33 cellular contexts compared by ENCODE assay signal in the genomic region with DNA sequence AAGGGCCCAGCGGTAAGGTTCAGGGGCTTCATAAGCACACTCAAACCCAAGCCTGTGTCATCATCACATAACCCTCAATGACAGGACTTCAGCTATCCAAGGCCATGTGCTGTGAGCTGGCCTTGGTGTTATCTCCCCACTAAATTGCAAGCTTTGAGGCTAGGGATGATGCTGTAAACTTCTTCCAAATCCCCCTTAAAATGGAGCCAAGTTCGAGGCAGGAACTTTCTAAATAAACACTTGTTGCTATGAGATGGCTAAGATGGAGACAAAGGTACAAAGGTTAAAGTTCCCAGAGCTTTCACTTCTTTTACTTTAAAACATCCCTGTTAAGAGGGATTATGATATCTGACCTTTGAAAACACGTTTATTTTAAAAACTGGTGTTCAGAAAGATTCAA.
DNase-seq lines count a peak whose midpoint lies in the region; ATAC-seq, FAIRE-seq and TF ChIP-seq lines count a peak whose summit lies in the region.
"Had no signal": no experiment of that assay in that cellular context is flagged by ENCODE, and none has a peak within 500 bp of the region (broad histone marks: within the 10 kb centered on the region; RNA-seq: fewer than 3 reads in every experiment).

No MANE protein-coding gene starts in this region.

- TF ChIP-seq CTCF in Caco-2 (IDR thresholded peaks at IDR 0.05; ENCODE audit: insufficient read depth in 1 of 2, low read depth in 1 of 2, low read length in 1 of 2, severe bottlenecking in 1 of 2, unreplicated experiment in 1 of 2): no peak
- TF ChIP-seq CTCF in astrocyte of the spinal cord (IDR thresholded peaks at IDR 0.05; ENCODE audit: low read depth, low read length): no peak
- TF ChIP-seq CTCF in keratinocyte (optimal IDR thresholded peaks at IDR 0.05 in 1 of 3, IDR thresholded peaks at IDR 0.05 in 1 of 3, conservative IDR thresholded peaks at IDR 0.05 in 1 of 3; ENCODE audit: extremely low read depth in 1 of 3, insufficient read depth in 2 of 3, low read length in 3 of 3): no peak
- TF ChIP-seq CTCF in GM13976 (IDR thresholded peaks at IDR 0.05; ENCODE audit: borderline replicate concordance, control extremely low read depth, extremely low read depth, insufficient read depth, missing control alignments): no peak
- TF ChIP-seq CTCF in transverse colon (IDR thresholded peaks at IDR 0.05): no peak

- intact Hi-C loops in Caco-2 (cut with micrococcal nuclease; ENCODE audit: unreplicated experiment): no loop called here
- intact Hi-C loops in transverse colon (cut with DNase I; ENCODE audit: low total_unique reads): no loop called here

- FAIRE-seq in keratinocyte (lab: Jason Lieb, UNC) (peak; percentile 44), small intestine (lab: Jason Lieb, UNC) (peak; percentile 30)

- H3K4me1 ChIP-seq in Caco-2 (peaks cover 20% of the 10 kb centered on the region), keratinocyte (ENCODE audit: control insufficient read depth, extremely low read depth, insufficient read depth, low read length) (peaks cover 16% of the 10 kb centered on the region), small intestine (ENCODE audit: control insufficient read depth in 2 of 2, insufficient read depth in 1 of 2, low read depth in 1 of 2, low read length in 1 of 2) (peaks cover 2 to 4% of the 10 kb centered on the region in 2 donors), transverse colon (peaks cover 8 to 28% (median 13%) of the 10 kb centered on the region in 4 donors)

- H3K36me3 ChIP-seq in Caco-2 (ENCODE audit: control insufficient read depth, insufficient read depth, low read length) (no peaks in the 10 kb centered on the region), keratinocyte (ENCODE audit: control insufficient read depth in 2 of 2, extremely low read depth in 1 of 2, insufficient read depth in 2 of 2, low read length in 2 of 2) (peaks cover 1 to 10% of the 10 kb centered on the region in 2 experiments), small intestine (ENCODE audit: control insufficient read depth in 2 of 2, insufficient read depth in 2 of 2, low read length in 2 of 2) (peaks cover 0 to 1% of the 10 kb centered on the region in 2 donors), transverse colon (no peaks in the 10 kb centered on the region)
- H3K36me3 ChIP-seq: BLaER1, tibial nerve had no signal

- in situ Hi-C loops in astrocyte of the spinal cord (cut with HindIII; ENCODE audit: low sequenced_read_pairs) (no loop called here), GM13976 (cut with MboI; ENCODE audit: low sequenced_read_pairs, unreplicated experiment) (no loop called here), transverse colon (cut with MboI; ENCODE audit: low pct_ligation_motif_present in 1 of 4, low pct_unique_long_range_greater_than_20kb in 1 of 4, low sequenced_read_pairs in 3 of 4) (no loop called here)

- H2AFZ ChIP-seq in keratinocyte (ENCODE audit: control insufficient read depth, low read length): no peak overlapping the region

- H3K27me3 ChIP-seq in Caco-2 (replicated peaks; ENCODE audit: control insufficient read depth, insufficient read depth, low read length): no peaks in the 10 kb centered on the region
- H3K27me3 ChIP-seq in keratinocyte (ENCODE audit: control insufficient read depth, extremely low read depth, insufficient read depth, low read length): no peaks in the 10 kb centered on the region
- H3K27me3 ChIP-seq in small intestine (ENCODE audit: control insufficient read depth in 2 of 2, insufficient read depth in 2 of 2, low read length in 2 of 2): no peaks in the 10 kb centered on the region
- H3K27me3 ChIP-seq in transverse colon: no peaks in the 10 kb centered on the region
- H3K27me3 ChIP-seq: BLaER1, heart left ventricle, tibial nerve had no signal

- H3K36me3 Mint-ChIP-seq in Caco-2 (ENCODE audit: insufficient read depth, unreplicated experiment): peaks cover 71% of the 10 kb centered on the region
- H3K36me3 Mint-ChIP-seq: activated CD8-positive, alpha-beta memory T cell treated with anti-CD3 and anti-CD28 coated beads, Interleukin-2, amount 10 ng/mL, durations not matched to agents 7 days and 5 days; naive B cell had no signal

- H3K4me3 ChIP-seq in Caco-2 (ENCODE audit: low read depth, low read length) (no peak overlapping the region), astrocyte of the spinal cord (ENCODE audit: low read depth, low read length) (no peak overlapping the region), keratinocyte (ENCODE audit: control insufficient read depth in 2 of 3, extremely low read depth in 1 of 3, insufficient read depth in 2 of 3, low read depth in 1 of 3, low read length in 3 of 3) (no peak overlapping the region), small intestine (ENCODE audit: low read depth in 1 of 2, low read length in 2 of 2) (no peak overlapping the region), transverse colon (no peak overlapping the region)
- H3K4me3 ChIP-seq: BLaER1, heart left ventricle, skin epidermis, tibial nerve had no signal

- H3K4me1 Mint-ChIP-seq in Caco-2 (ENCODE audit: low read depth, unreplicated experiment): peaks cover 39% of the 10 kb centered on the region
- H3K4me1 Mint-ChIP-seq: activated CD8-positive, alpha-beta memory T cell treated with anti-CD3 and anti-CD28 coated beads, Interleukin-2, amount 10 ng/mL, durations not matched to agents 7 days and 5 days; naive B cell; stimulated activated naive CD8-positive, alpha-beta T cell treated with anti-CD3 and anti-CD28 coated beads, Interleukin-15, amount 100 ng/mL, for 72 hours had no signal

- no TSS peak for BruUV-seq in Caco-2 (replicated peaks; lab: Mats Ljungman, UMichigan)

- H3K27ac Mint-ChIP-seq in Caco-2 (ENCODE audit: unreplicated experiment): peak overlapping the region; percentile 42
- H3K27ac Mint-ChIP-seq: activated CD8-positive, alpha-beta memory T cell treated with anti-CD3 and anti-CD28 coated beads, Interleukin-2, amount 10 ng/mL, durations not matched to agents 7 days and 5 days; brain; H9; naive B cell; stimulated activated naive CD8-positive, alpha-beta T cell treated with anti-CD3 and anti-CD28 coated beads, Interleukin-15, amount 100 ng/mL, for 72 hours had no signal

- 29 to 47% (median 30%) methylated on average over 3 of the region's 3 CpGs for WGBS in small intestine, 3 donors
- 32 to 44% methylated on average over 2 to 3 of the region's 3 CpGs for WGBS in transverse colon (ENCODE audit: low coverage in 1 of 2), 2 donors

- no peak overlapping the region for H3K4me2 ChIP-seq in keratinocyte (ENCODE audit: control insufficient read depth, extremely low read depth, insufficient read depth, low read depth, low read length)
- H3K4me2 ChIP-seq: BLaER1 had no signal

- no peak overlapping the region for H3K9ac ChIP-seq in keratinocyte (ENCODE audit: control insufficient read depth, extremely low read depth, insufficient read depth, low read length)
- H3K9ac ChIP-seq: BLaER1 had no signal

- no peaks in the 10 kb centered on the region for H3K27me3 Mint-ChIP-seq in Caco-2 (ENCODE audit: insufficient read depth, unreplicated experiment)
- H3K27me3 Mint-ChIP-seq: activated CD8-positive, alpha-beta memory T cell treated with anti-CD3 and anti-CD28 coated beads, Interleukin-2, amount 10 ng/mL, durations not matched to agents 7 days and 5 days; brain; naive B cell; stimulated activated naive CD8-positive, alpha-beta T cell treated with anti-CD3 and anti-CD28 coated beads, Interleukin-15, amount 100 ng/mL, for 72 hours had no signal

- H3K79me2 ChIP-seq in keratinocyte (ENCODE audit: control insufficient read depth, insufficient read depth, low read length): peaks cover 79% of the 10 kb centered on the region

- dilution Hi-C loops in keratinocyte (cut with MboI; ENCODE audit: extremely low pct_ligation_motif_present, low sequenced_read_pairs): no loop called here

- POLR2A ChIA-PET in Caco-2 (lab: Charles Lee): interaction anchor here (0.7 kb wide), 1 partner anchor 124 kb away, joined by 3 read pairs; a partner anchor contains a TSS

- CTCF ChIA-PET in Caco-2 (lab: Charles Lee): interaction anchor here (0.7 to 1.4 kb wide), 3 partner anchors 106 to 377 kb away, joined by 3 to 6 read pairs (median 5); no protein-coding TSS in a partner anchor

- ATAC-seq in GM18520 (IDR thresholded peaks at IDR 0.05; ENCODE audit: unreplicated experiment): no peak
- ATAC-seq: activated CD8-positive, alpha-beta memory T cell treated with anti-CD3 and anti-CD28 coated beads, Interleukin-2, amount 10 ng/mL, durations not matched to agents 7 days and 5 days; heart left ventricle; left cardiac atrium; stimulated activated naive CD8-positive, alpha-beta T cell treated with anti-CD3 and anti-CD28 coated beads, Interleukin-15, amount 100 ng/mL, for 72 hours had no signal

- TF ChIP-seq POLR2A in transverse colon (IDR thresholded peaks at IDR 0.05): no peak

- TF ChIP-seq EP300 in transverse colon (IDR thresholded peaks at IDR 0.05; ENCODE audit: low read depth): no peak

- H3K4me3 Mint-ChIP-seq in Caco-2 (ENCODE audit: unreplicated experiment): peak overlapping the region; percentile 3
- H3K4me3 Mint-ChIP-seq: activated CD8-positive, alpha-beta memory T cell treated with anti-CD3 and anti-CD28 coated beads, Interleukin-2, amount 10 ng/mL, durations not matched to agents 7 days and 5 days; brain; H9; naive B cell; stimulated activated naive CD8-positive, alpha-beta T cell treated with anti-CD3 and anti-CD28 coated beads, Interleukin-15, amount 100 ng/mL, for 72 hours had no signal

- no peak overlapping the region for H3K27ac ChIP-seq in keratinocyte (ENCODE audit: control insufficient read depth, insufficient read depth, low read length)
- peak overlapping the region in 1 of 2 donors; percentile 7 for H3K27ac ChIP-seq in small intestine (ENCODE audit: low read depth in 1 of 2, low read length in 1 of 2)
- H3K27ac ChIP-seq in transverse colon: no peak overlapping the region
- H3K27ac ChIP-seq: BLaER1, heart left ventricle, skin epidermis had no signal

- no peaks in the 10 kb centered on the region for H3K9me3 Mint-ChIP-seq in Caco-2 (ENCODE audit: unreplicated experiment)
- H3K9me3 Mint-ChIP-seq: H9; naive B cell; stimulated activated naive CD8-positive, alpha-beta T cell treated with anti-CD3 and anti-CD28 coated beads, Interleukin-15, amount 100 ng/mL, for 72 hours had no signal

- H3K9me1 ChIP-seq in keratinocyte (ENCODE audit: control insufficient read depth, extremely low read depth, insufficient read depth, low read length): peaks cover 8% of the 10 kb centered on the region

- H4K20me1 ChIP-seq in keratinocyte (ENCODE audit: control insufficient read depth, extremely low read depth, insufficient read depth, low read length): peaks cover 18% of the 10 kb centered on the region
- H4K20me1 ChIP-seq: BLaER1 had no signal

- no peaks in the 10 kb centered on the region for H3K9me3 ChIP-seq in Caco-2
- H3K9me3 ChIP-seq in keratinocyte (ENCODE audit: control insufficient read depth, low read depth, low read length): no peaks in the 10 kb centered on the region
- no peaks in the 10 kb centered on the region for H3K9me3 ChIP-seq in small intestine (ENCODE audit: control insufficient read depth, low read depth)
- H3K9me3 ChIP-seq in transverse colon: no peaks in the 10 kb centered on the region
- H3K9me3 ChIP-seq: BLaER1, heart left ventricle, tibial nerve had no signal

- no peak for DNase-seq in Caco-2
- DNase-seq in astrocyte of the spinal cord (ENCODE audit: low read depth, low spot score): peak; percentile 35
- no peak for DNase-seq in keratinocyte (ENCODE audit: low read depth, low spot score)
- DNase-seq in small intestine: peak; percentile 61
- no peak for DNase-seq in GM13976 (ENCODE audit: low spot score)
- no peak for DNase-seq in transverse colon
- no peak for DNase-seq in NCI-H2081 (lab: John Stamatoyannopoulos, UW)
- DNase-seq: activated CD4-positive, alpha-beta T cell treated with anti-CD3 and anti-CD28 coated beads, Interleukin-2, amount 50 U/mL, for 1 hour; activated CD8-positive, alpha-beta memory T cell treated with anti-CD3 and anti-CD28 coated beads, Interleukin-2, amount 10 ng/mL, durations not matched to agents 7 days and 5 days; activated naive CD4-positive, alpha-beta T cell; activated T-cell treated with anti-CD3 and anti-CD28 coated beads, Interleukin-2, amount 50 U/mL, for 48 hours; cerebellar nuclear complex; DMS79 treated with DMSO at 0.1 percent for 48 hours; GF-D8; H9; heart left ventricle; Kasumi-1; naive B cell; NCI-H1694 treated with DMSO at 0.1 percent for 48 hours; NCI-H524 treated with DMSO at 0.1 percent for 48 hours; NK-92 treated with Interleukin-12 subunit alpha and Interleukin-12 subunit beta, amount 100 ng/mL, for 24 hours; nucleus accumbens; SHP77 treated with DMSO at 0.1 percent for 48 hours; stimulated activated CD4-positive, alpha-beta T cell treated with anti-CD3 and anti-CD28 coated beads, Interleukin-1b, Interleukin-23, amount 100 ng/mL, for 48 hours; stimulated activated CD8-positive, alpha-beta memory T cell treated with anti-CD3 and anti-CD28 coated beads, Interleukin-4, amount 100 ng/mL, for 48 hours; stimulated activated naive CD8-positive, alpha-beta T cell treated with anti-CD3 and anti-CD28 coated beads, Interleukin-15, amount 100 ng/mL, for 72 hours; T1000 had no signal

Comparison
In these comparisons a context has a peak if more than half of its experiments do, and no peak if none do; other contexts are left out.
1. DNase-seq: peak in astrocyte of the spinal cord (single experiment) and small intestine (single experiment); none in Caco-2 (0 of 2), keratinocyte (single experiment), GM13976 (single experiment), transverse colon (single experiment) and NCI-H2081 (0 of 2).